In genomic region chr11:64297722-64298358, GRCh38 we compare ENCODE assay signal across 3 cellular contexts.
TF ChIP-seq lines count a peak whose summit lies in the region.

No MANE protein-coding gene starts in this region.

TF ChIP-seq in GM23338, 12 proteins besides CTCF, POLR2A, EP300 and RAD21:
- TF ChIP-seq ETS1 (IDR thresholded peaks at IDR 0.05) (no peak), EZH2 (IDR thresholded peaks at IDR 0.05; ENCODE audit: low read depth, unreplicated experiment) (peak; percentile 68)
TF ChIP-seq in GM23338: peak in this region for 1.

TF ChIP-seq in Ishikawa, 13 proteins besides CTCF, POLR2A, EP300 and RAD21:
- TF ChIP-seq FOXM1 (IDR thresholded peaks at IDR 0.05; ENCODE audit: borderline replicate concordance, low read depth) (no peak), YY1 (IDR thresholded peaks at IDR 0.05; ENCODE audit: low read depth) (0 out of 2 replicates have a peak, but pooled peaks have one; percentile 16), CEBPB (IDR thresholded peaks at IDR 0.05) (no peak), CREB1 (IDR thresholded peaks at IDR 0.05; ENCODE audit: low read depth) (no peak), TEAD4 (IDR thresholded peaks at IDR 0.05) (no peak), ZBTB7A (IDR thresholded peaks at IDR 0.05; ENCODE audit: low read depth) (no peak), TCF12 (IDR thresholded peaks at IDR 0.05; ENCODE audit: low read depth) (no peak; the same call in 1 of the 2 replicates), TAF1 (IDR thresholded peaks at IDR 0.05; ENCODE audit: low read depth) (no peak), USF1 (IDR thresholded peaks at IDR 0.05) (no peak), EGR1 (IDR thresholded peaks at IDR 0.05) (no peak), NFIC (IDR thresholded peaks at IDR 0.05) (peak; percentile 94), MAX (IDR thresholded peaks at IDR 0.05) (0 out of 2 replicates have a peak, but pooled peaks have one; percentile 20)
- TF ChIP-seq, protein P1, sequence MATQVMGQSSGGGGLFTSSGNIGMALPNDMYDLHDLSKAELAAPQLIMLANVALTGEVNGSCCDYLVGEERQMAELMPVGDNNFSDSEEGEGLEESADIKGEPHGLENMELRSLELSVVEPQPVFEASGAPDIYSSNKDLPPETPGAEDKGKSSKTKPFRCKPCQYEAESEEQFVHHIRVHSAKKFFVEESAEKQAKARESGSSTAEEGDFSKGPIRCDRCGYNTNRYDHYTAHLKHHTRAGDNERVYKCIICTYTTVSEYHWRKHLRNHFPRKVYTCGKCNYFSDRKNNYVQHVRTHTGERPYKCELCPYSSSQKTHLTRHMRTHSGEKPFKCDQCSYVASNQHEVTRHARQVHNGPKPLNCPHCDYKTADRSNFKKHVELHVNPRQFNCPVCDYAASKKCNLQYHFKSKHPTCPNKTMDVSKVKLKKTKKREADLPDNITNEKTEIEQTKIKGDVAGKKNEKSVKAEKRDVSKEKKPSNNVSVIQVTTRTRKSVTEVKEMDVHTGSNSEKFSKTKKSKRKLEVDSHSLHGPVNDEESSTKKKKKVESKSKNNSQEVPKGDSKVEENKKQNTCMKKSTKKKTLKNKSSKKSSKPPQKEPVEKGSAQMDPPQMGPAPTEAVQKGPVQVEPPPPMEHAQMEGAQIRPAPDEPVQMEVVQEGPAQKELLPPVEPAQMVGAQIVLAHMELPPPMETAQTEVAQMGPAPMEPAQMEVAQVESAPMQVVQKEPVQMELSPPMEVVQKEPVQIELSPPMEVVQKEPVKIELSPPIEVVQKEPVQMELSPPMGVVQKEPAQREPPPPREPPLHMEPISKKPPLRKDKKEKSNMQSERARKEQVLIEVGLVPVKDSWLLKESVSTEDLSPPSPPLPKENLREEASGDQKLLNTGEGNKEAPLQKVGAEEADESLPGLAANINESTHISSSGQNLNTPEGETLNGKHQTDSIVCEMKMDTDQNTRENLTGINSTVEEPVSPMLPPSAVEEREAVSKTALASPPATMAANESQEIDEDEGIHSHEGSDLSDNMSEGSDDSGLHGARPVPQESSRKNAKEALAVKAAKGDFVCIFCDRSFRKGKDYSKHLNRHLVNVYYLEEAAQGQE (IDR thresholded peaks at IDR 0.05; ENCODE audit: low read depth): no peak

TF ChIP-seq in H1, 55 proteins besides CTCF, POLR2A, EP300 and RAD21:
- TF ChIP-seq EZH2 (IDR thresholded peaks at IDR 0.05; ENCODE audit: low read depth, low read length, severe bottlenecking) (peak; percentile 73), SUZ12 (IDR thresholded peaks at IDR 0.05; ENCODE audit: low read length) (peak; percentile 81; the same call in 1 of the 2 replicates), BRCA1 (IDR thresholded peaks at IDR 0.05; ENCODE audit: low read depth, low read length) (no peak), RNF2 (IDR thresholded peaks at IDR 0.05; ENCODE audit: borderline replicate concordance, low read depth, low read length, missing control alignments, poor library complexity, severe bottlenecking) (peak; percentile 72), EGR1 (IDR thresholded peaks at IDR 0.05; ENCODE audit: borderline replicate concordance, low read depth, low read length) (no peak)
